25 cellular contexts compared by ENCODE assay signal in genomic region chr9:12516573-12516972, GRCh38.
"Had no signal": no experiment of that assay in that cellular context is flagged by ENCODE, and none has a peak within 500 bp of the region (broad histone marks: within the 10 kb centered on the region; RNA-seq: fewer than 3 reads in every experiment).

No MANE protein-coding gene starts in this region.

- H3K4me1 Mint-ChIP-seq: activated CD4-positive, alpha-beta T cell treated with anti-CD3 and anti-CD28 coated beads, Interleukin-2, amount 10 ng/mL, durations not matched to agents 7 days and 5 days; activated naive CD4-positive, alpha-beta T cell treated with anti-CD3 and anti-CD28 coated beads, Interleukin-2, amount 50 U/mL, for 24 hours; activated naive CD8-positive, alpha-beta T cell treated with anti-CD3 and anti-CD28 coated beads, Interleukin-2, amount 50 U/mL, for 24 hours; stimulated activated effector memory CD8-positive, alpha-beta T cell treated with anti-CD3 and anti-CD28 coated beads, Interleukin-12 subunit alpha, Interleukin-12 subunit beta, amount 100 ng/mL, for 72 hours had no signal

- DNase-seq: activated CD4-positive, alpha-beta T cell treated with anti-CD3 and anti-CD28 coated beads for 1 hour; activated CD4-positive, alpha-beta T cell treated with anti-CD3 and anti-CD28 coated beads, Interleukin-2, amount 10 ng/mL, durations not matched to agents 7 days and 5 days; activated CD8-positive, alpha-beta T cell treated with anti-CD3 and anti-CD28 coated beads for 36 hours; activated naive CD8-positive, alpha-beta T cell treated with anti-CD3 and anti-CD28 coated beads, Interleukin-2, amount 50 U/mL, for 24 hours; activated T-cell treated with anti-CD3 and anti-CD28 coated beads, Interleukin-2, amount 50 U/mL, for 48 hours; colonic mucosa; effector CD8-positive, alpha-beta T cell; hippocampal formation; left lung; lower lobe of right lung; ovary; sigmoid colon; small intestine; stimulated activated CD4-positive, alpha-beta T cell treated with anti-CD3 and anti-CD28 coated beads, Interleukin-4, amount 100 ng/mL, for 24 hours; stomach; T-helper 9 cell; thyroid gland; upper lobe of right lung had no signal

- ATAC-seq: activated CD8-positive, alpha-beta T cell treated with anti-CD3 and anti-CD28 coated beads for 36 hours; activated naive CD8-positive, alpha-beta T cell treated with anti-CD3 and anti-CD28 coated beads, Interleukin-2, amount 50 U/mL, for 24 hours; gastroesophageal sphincter; left lung; lower lobe of right lung; stimulated activated effector memory CD8-positive, alpha-beta T cell treated with anti-CD3 and anti-CD28 coated beads, Interleukin-12 subunit alpha, Interleukin-12 subunit beta, amount 100 ng/mL, for 72 hours; upper lobe of right lung had no signal

- H3K4me3 Mint-ChIP-seq: activated CD4-positive, alpha-beta T cell treated with anti-CD3 and anti-CD28 coated beads, Interleukin-2, amount 10 ng/mL, durations not matched to agents 7 days and 5 days; activated CD8-positive, alpha-beta T cell treated with anti-CD3 and anti-CD28 coated beads for 36 hours; activated naive CD4-positive, alpha-beta T cell treated with anti-CD3 and anti-CD28 coated beads, Interleukin-2, amount 50 U/mL, for 24 hours; activated naive CD8-positive, alpha-beta T cell treated with anti-CD3 and anti-CD28 coated beads, Interleukin-2, amount 50 U/mL, for 24 hours; nephron; stimulated activated effector memory CD8-positive, alpha-beta T cell treated with anti-CD3 and anti-CD28 coated beads, Interleukin-12 subunit alpha, Interleukin-12 subunit beta, amount 100 ng/mL, for 72 hours; T-helper 1 cell treated with Interleukin-12 subunit alpha and Interleukin-12 subunit beta and Interleukin-4 antibody, amounts not matched to agents 30 μg/mL and 1 μg/mL, for 36 hours had no signal

- H3K27me3 Mint-ChIP-seq: activated CD4-positive, alpha-beta T cell treated with anti-CD3 and anti-CD28 coated beads, Interleukin-2, amount 10 ng/mL, durations not matched to agents 7 days and 5 days; activated CD8-positive, alpha-beta T cell treated with anti-CD3 and anti-CD28 coated beads for 36 hours; activated naive CD4-positive, alpha-beta T cell treated with anti-CD3 and anti-CD28 coated beads, Interleukin-2, amount 50 U/mL, for 24 hours; activated naive CD8-positive, alpha-beta T cell treated with anti-CD3 and anti-CD28 coated beads, Interleukin-2, amount 50 U/mL, for 24 hours; progenitor cell of endocrine pancreas had no signal

- H3K27ac Mint-ChIP-seq: activated CD4-positive, alpha-beta T cell treated with anti-CD3 and anti-CD28 coated beads, Interleukin-2, amount 10 ng/mL, durations not matched to agents 7 days and 5 days; activated CD8-positive, alpha-beta T cell treated with anti-CD3 and anti-CD28 coated beads for 36 hours; activated naive CD4-positive, alpha-beta T cell treated with anti-CD3 and anti-CD28 coated beads, Interleukin-2, amount 50 U/mL, for 24 hours; activated naive CD8-positive, alpha-beta T cell treated with anti-CD3 and anti-CD28 coated beads, Interleukin-2, amount 50 U/mL, for 24 hours; activated T-helper 2 cell treated with anti-CD3 and anti-CD28 coated beads, Interferon-gamma antibody, Interleukin-2, Interleukin-4, amounts not matched to agents 10 μg/mL and 5 μg/mL and 100 μg/mL, durations not matched to agents 14 hours and 24 hours and 36 hours; nephron; progenitor cell of endocrine pancreas; stimulated activated effector memory CD8-positive, alpha-beta T cell treated with anti-CD3 and anti-CD28 coated beads, Interleukin-12 subunit alpha, Interleukin-12 subunit beta, amount 100 ng/mL, for 72 hours; T-helper 1 cell treated with Interleukin-12 subunit alpha and Interleukin-12 subunit beta and Interleukin-4 antibody, amounts not matched to agents 30 μg/mL and 1 μg/mL, for 36 hours had no signal

- H3K9me3 Mint-ChIP-seq: activated CD4-positive, alpha-beta T cell treated with anti-CD3 and anti-CD28 coated beads, Interleukin-2, amount 10 ng/mL, durations not matched to agents 7 days and 5 days; nephron; T-helper 1 cell treated with Interleukin-12 subunit alpha and Interleukin-12 subunit beta and Interleukin-4 antibody, amounts not matched to agents 30 μg/mL and 1 μg/mL, for 36 hours had no signal

- H3K36me3 Mint-ChIP-seq: activated naive CD4-positive, alpha-beta T cell treated with anti-CD3 and anti-CD28 coated beads, Interleukin-2, amount 50 U/mL, for 24 hours; stimulated activated effector memory CD8-positive, alpha-beta T cell treated with anti-CD3 and anti-CD28 coated beads, Interleukin-12 subunit alpha, Interleukin-12 subunit beta, amount 100 ng/mL, for 72 hours had no signal
